18 cellular contexts compared by ENCODE assay signal in the genomic region with DNA sequence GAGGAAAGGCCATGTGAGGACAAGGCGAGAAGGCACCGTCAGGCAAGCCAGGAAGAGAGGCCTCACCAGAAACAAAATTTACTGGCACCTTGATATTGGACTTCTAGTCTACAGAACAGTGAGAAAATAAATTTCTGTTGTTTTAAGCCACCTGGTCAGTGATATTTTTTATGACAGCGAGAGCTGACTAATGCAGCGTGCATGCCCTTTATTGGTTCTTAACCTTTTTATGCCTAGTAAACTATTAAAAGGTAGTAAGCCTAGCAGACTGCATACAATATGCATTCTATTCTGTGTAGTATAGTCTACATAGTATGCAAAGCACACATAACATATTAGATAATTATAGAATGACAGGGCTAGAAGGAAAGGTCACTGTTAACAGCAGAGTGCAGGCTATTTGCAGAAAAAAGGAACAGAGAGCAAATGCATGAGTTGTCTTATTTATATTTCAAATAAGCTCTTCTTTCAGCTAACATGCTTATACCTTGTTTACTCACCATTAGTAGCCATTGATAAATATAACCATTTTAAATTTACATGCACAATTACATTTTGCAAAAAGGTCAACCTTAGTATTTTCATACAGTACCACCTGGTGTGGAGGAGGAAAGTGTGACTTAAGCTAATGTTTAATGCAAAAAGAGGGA. TPM values are rescaled to one million over a fixed set of nuclear protein-coding genes. Genes with fewer than 3 reads are reported as not detected.
DNase-seq lines count a peak whose midpoint lies in the region; ATAC-seq, FAIRE-seq and TF ChIP-seq lines count a peak whose summit lies in the region.
"Had no signal": no experiment of that assay in that cellular context is flagged by ENCODE, and none has a peak within 500 bp of the region (broad histone marks: within the 10 kb centered on the region; RNA-seq: fewer than 3 reads in every experiment).

No MANE protein-coding gene starts in this region.

- H3K4me3 ChIP-seq in heart left ventricle = no peak overlapping the region
- H3K4me3 ChIP-seq: cardiac muscle cell had no signal

- H3K27ac ChIP-seq in heart left ventricle = peak overlapping the region in 1 of 12 donors; percentile 12
- H3K27ac ChIP-seq: cardiac muscle cell had no signal

- no peaks in the 10 kb centered on the region for H3K9me3 ChIP-seq in heart left ventricle

- peaks cover 35 to 62% of the 10 kb centered on the region in 2 donors for H3K4me1 Mint-ChIP-seq in stimulated activated naive B cell treated with anti-CD40 and anti-IgM and Interleukin-4, amounts not matched to agents 10 μg/mL and 1 μg/mL and 100 μg/mL, for 72 hours
- peaks cover 49% of the 10 kb centered on the region for H3K4me1 Mint-ChIP-seq in mesothelial cell of epicardium

- TF ChIP-seq POLR2A in heart left ventricle (IDR thresholded peaks at IDR 0.05) = no peak

- peak overlapping the region in 1 of 2 donors; percentile 20 for H3K4me3 Mint-ChIP-seq in stimulated activated naive B cell treated with anti-CD40 and anti-IgM and Interleukin-4, amounts not matched to agents 10 μg/mL and 1 μg/mL and 100 μg/mL, for 72 hours
- H3K4me3 Mint-ChIP-seq in mesothelial cell of epicardium = no peak overlapping the region
- H3K4me3 Mint-ChIP-seq: activated naive CD4-positive, alpha-beta T cell treated with anti-CD3 and anti-CD28 coated beads, Interleukin-2, amount 50 U/mL, for 24 hours; CD4-positive, CD25-positive, alpha-beta regulatory T cell; neural crest cell had no signal

- H3K9me3 Mint-ChIP-seq in stimulated activated naive B cell treated with anti-CD40 and anti-IgM and Interleukin-4, amounts not matched to agents 10 μg/mL and 1 μg/mL and 100 μg/mL, for 72 hours = no peaks in the 10 kb centered on the region
- no peaks in the 10 kb centered on the region for H3K9me3 Mint-ChIP-seq in mesothelial cell of epicardium
- H3K9me3 Mint-ChIP-seq: activated naive CD4-positive, alpha-beta T cell treated with anti-CD3 and anti-CD28 coated beads, Interleukin-2, amount 50 U/mL, for 24 hours; CD4-positive, CD25-positive, alpha-beta regulatory T cell; neural crest cell had no signal

- H3K36me3 ChIP-seq in heart left ventricle = no peaks in the 10 kb centered on the region
- H3K36me3 ChIP-seq: cardiac muscle cell had no signal

- no peaks in the 10 kb centered on the region for H3K27me3 ChIP-seq in heart left ventricle
- H3K27me3 ChIP-seq: cardiac muscle cell had no signal

- intact Hi-C loops in heart left ventricle (cut with DNase I) = loop anchor here in 3 of 10 donors (10.0 kb wide), 1 partner anchor 198 kb away; no protein-coding TSS in a partner anchor

- no peak for FAIRE-seq in urothelium cell line (lab: Jason Lieb, UNC)
- FAIRE-seq: H1 had no signal

- DNase-seq in NCI-H526 (lab: John Stamatoyannopoulos, UW) (peak; percentile 81 to 82), NCI-H146 (lab: John Stamatoyannopoulos, UW) (no peak), mesothelial cell of epicardium (ENCODE audit: low spot score in 2 of 2, unreplicated experiment in 2 of 2) (no peak), urothelium cell line (ENCODE audit: low spot score) (no peak), heart left ventricle (no peak)
- no peak for DNase-seq in stimulated activated naive B cell treated with anti-CD40 and anti-IgM and Interleukin-4, amounts not matched to agents 10 μg/mL and 1 μg/mL and 100 μg/mL, for 72 hours
- DNase-seq: CD4-positive, CD25-positive, alpha-beta regulatory T cell; glutamatergic neuron; MM.1S; NCI-H510A; SHP77 treated with DMSO at 0.1 percent for 48 hours; substantia nigra had no signal

- peaks cover 0 to 6% (median 0%) of the 10 kb centered on the region in 12 donors for H3K4me1 ChIP-seq in heart left ventricle

- no peaks in the 10 kb centered on the region for H3K27me3 Mint-ChIP-seq in stimulated activated naive B cell treated with anti-CD40 and anti-IgM and Interleukin-4, amounts not matched to agents 10 μg/mL and 1 μg/mL and 100 μg/mL, for 72 hours
- no peaks in the 10 kb centered on the region for H3K27me3 Mint-ChIP-seq in mesothelial cell of epicardium (ENCODE audit: low read depth)
- H3K27me3 Mint-ChIP-seq: activated naive CD4-positive, alpha-beta T cell treated with anti-CD3 and anti-CD28 coated beads, Interleukin-2, amount 50 U/mL, for 24 hours; CD4-positive, CD25-positive, alpha-beta regulatory T cell had no signal

- ATAC-seq in GM18909 (IDR thresholded peaks at IDR 0.05; ENCODE audit: poor library complexity, unreplicated experiment) (peak; percentile 72), HG02840 (IDR thresholded peaks at IDR 0.05; ENCODE audit: low FRiP score, unreplicated experiment) (peak; percentile 72), heart left ventricle (no peak)
- peak; percentile 90 to 93 for ATAC-seq in stimulated activated naive B cell treated with anti-CD40 and anti-IgM and Interleukin-4, amounts not matched to agents 10 μg/mL and 1 μg/mL and 100 μg/mL, for 72 hours (replicated peaks)

- H3K36me3 Mint-ChIP-seq in stimulated activated naive B cell treated with anti-CD40 and anti-IgM and Interleukin-4, amounts not matched to agents 10 μg/mL and 1 μg/mL and 100 μg/mL, for 72 hours = no peaks in the 10 kb centered on the region
- no peaks in the 10 kb centered on the region for H3K36me3 Mint-ChIP-seq in mesothelial cell of epicardium

- TF ChIP-seq CTCF in mesothelial cell of epicardium (IDR thresholded peaks at IDR 0.05; ENCODE audit: unreplicated experiment) = no peak
- no peak for TF ChIP-seq CTCF in heart left ventricle (IDR thresholded peaks at IDR 0.05)

- H3K27ac Mint-ChIP-seq in stimulated activated naive B cell treated with anti-CD40 and anti-IgM and Interleukin-4, amounts not matched to agents 10 μg/mL and 1 μg/mL and 100 μg/mL, for 72 hours = no peak overlapping the region
- H3K27ac Mint-ChIP-seq in mesothelial cell of epicardium = no peak overlapping the region
- H3K27ac Mint-ChIP-seq: activated naive CD4-positive, alpha-beta T cell treated with anti-CD3 and anti-CD28 coated beads, Interleukin-2, amount 50 U/mL, for 24 hours; CD4-positive, CD25-positive, alpha-beta regulatory T cell had no signal

- WGBS in heart left ventricle, 4 donors = 78 to 85% (median 83%) methylated on average over 4 of the region's 4 CpGs

RNA-seq across cellular contexts. Expression of gene KATNAL1, which starts 25.3 kb away (rescaled TPM):
- total RNA-seq in mesothelial cell of epicardium = 26.0 to 30.5 TPM (median 26.8 TPM) in 3 replicates
- 10 to 100 TPM; 23.3 to 55.3 (median 52.2) TPM for total RNA-seq in heart left ventricle
- 10 to 100 TPM in 1 of 2 donors, 1 to 10 TPM in 1; 4.6 to 15.7 TPM for polyA plus RNA-seq in heart left ventricle

Comparison
In these comparisons a context has a peak if more than half of its experiments do, and no peak if none do; other contexts are left out.
1. ATAC-seq: peak in GM18909 (single experiment), HG02840 (single experiment) and stimulated activated naive B cell treated with anti-CD40 and anti-IgM and Interleukin-4, amounts not matched to agents 10 μg/mL and 1 μg/mL and 100 μg/mL, for 72 hours (2 of 2); none in heart left ventricle (0 of 4).
2. DNase-seq: peak in NCI-H526 (2 of 2); none in stimulated activated naive B cell treated with anti-CD40 and anti-IgM and Interleukin-4, amounts not matched to agents 10 μg/mL and 1 μg/mL and 100 μg/mL, for 72 hours (single experiment), NCI-H146 (single experiment), mesothelial cell of epicardium (0 of 2), urothelium cell line (single experiment) and heart left ventricle (0 of 5).